9 cellular contexts compared by ENCODE assay signal in genomic region chr4:182143086-182143821, GRCh38.
DNase-seq lines count a peak whose midpoint lies in the region; ATAC-seq and TF ChIP-seq lines count a peak whose summit lies in the region.
"Had no signal": no experiment of that assay in that cellular context is flagged by ENCODE, and none has a peak within 500 bp of the region (broad histone marks: within the 10 kb centered on the region; RNA-seq: fewer than 3 reads in every experiment).

No MANE protein-coding gene starts in this region.

- peak overlapping the region; percentile 63 to 83 (median 75) for H3K4me3 ChIP-seq in stomach

- WGBS in stomach, 5 donors: 2 to 3% (median 2%) methylated on average over 30 to 36 of the region's 36 CpGs

- no peaks in the 10 kb centered on the region for H3K9me3 Mint-ChIP-seq in activated naive CD8-positive, alpha-beta T cell (ENCODE audit: low read depth)

- H3K36me3 Mint-ChIP-seq in activated naive CD8-positive, alpha-beta T cell: no peaks in the 10 kb centered on the region

- DNase-seq in NCI-H82 (lab: John Stamatoyannopoulos, UW) (peak; percentile 5), NCI-H82 treated with DMSO at 0.1 percent for 48 hours (lab: John Stamatoyannopoulos, UW; ENCODE audit: unreplicated experiment) (no peak), iris pigment epithelial cell (ENCODE audit: low read depth) (peak; percentile 31), stomach (no peak), KG1 (lab: John Stamatoyannopoulos, UW) (no peak)

- peaks cover 46% of the 10 kb centered on the region for H3K27me3 Mint-ChIP-seq in activated naive CD8-positive, alpha-beta T cell

- TF ChIP-seq CTCF in stomach (IDR thresholded peaks at IDR 0.05): no peak

- ATAC-seq in GM19452 (IDR thresholded peaks at IDR 0.05; ENCODE audit: unreplicated experiment) (no peak), GM18519 (IDR thresholded peaks at IDR 0.05; ENCODE audit: low FRiP score, unreplicated experiment) (no peak)

- H3K27me3 ChIP-seq in stomach: peaks cover 8 to 98% (median 63%) of the 10 kb centered on the region in 3 donors

- TF ChIP-seq POLR2A in stomach (IDR thresholded peaks at IDR 0.05): no peak

- no peak overlapping the region for H3K27ac Mint-ChIP-seq in activated naive CD8-positive, alpha-beta T cell

- H3K36me3 ChIP-seq in stomach: no peaks in the 10 kb centered on the region

- peaks cover 20 to 34% (median 28%) of the 10 kb centered on the region in 4 donors for H3K4me1 ChIP-seq in stomach

- no peak for TF ChIP-seq EP300 in stomach (IDR thresholded peaks at IDR 0.05)

- H3K27ac ChIP-seq in stomach: peak overlapping the region in 1 of 5 donors; percentile 46
- H3K27ac ChIP-seq: C4-2B had no signal

- intact Hi-C loops in stomach (cut with DNase I; ENCODE audit: low total_unique reads): no loop called here

- H3K4me1 Mint-ChIP-seq in activated naive CD8-positive, alpha-beta T cell (ENCODE audit: low read depth): peaks cover 24% of the 10 kb centered on the region

- H3K4me3 Mint-ChIP-seq in activated naive CD8-positive, alpha-beta T cell: peak overlapping the region; percentile 79

- H3K9me3 ChIP-seq in stomach: no peaks in the 10 kb centered on the region

Comparison
In these comparisons a context has a peak if more than half of its experiments do, and no peak if none do; other contexts are left out.
1. DNase-seq: peak in NCI-H82 (single experiment) and iris pigment epithelial cell (single experiment); none in NCI-H82 treated with DMSO at 0.1 percent for 48 hours (single experiment), stomach (single experiment) and KG1 (single experiment).